In the genomic region with DNA sequence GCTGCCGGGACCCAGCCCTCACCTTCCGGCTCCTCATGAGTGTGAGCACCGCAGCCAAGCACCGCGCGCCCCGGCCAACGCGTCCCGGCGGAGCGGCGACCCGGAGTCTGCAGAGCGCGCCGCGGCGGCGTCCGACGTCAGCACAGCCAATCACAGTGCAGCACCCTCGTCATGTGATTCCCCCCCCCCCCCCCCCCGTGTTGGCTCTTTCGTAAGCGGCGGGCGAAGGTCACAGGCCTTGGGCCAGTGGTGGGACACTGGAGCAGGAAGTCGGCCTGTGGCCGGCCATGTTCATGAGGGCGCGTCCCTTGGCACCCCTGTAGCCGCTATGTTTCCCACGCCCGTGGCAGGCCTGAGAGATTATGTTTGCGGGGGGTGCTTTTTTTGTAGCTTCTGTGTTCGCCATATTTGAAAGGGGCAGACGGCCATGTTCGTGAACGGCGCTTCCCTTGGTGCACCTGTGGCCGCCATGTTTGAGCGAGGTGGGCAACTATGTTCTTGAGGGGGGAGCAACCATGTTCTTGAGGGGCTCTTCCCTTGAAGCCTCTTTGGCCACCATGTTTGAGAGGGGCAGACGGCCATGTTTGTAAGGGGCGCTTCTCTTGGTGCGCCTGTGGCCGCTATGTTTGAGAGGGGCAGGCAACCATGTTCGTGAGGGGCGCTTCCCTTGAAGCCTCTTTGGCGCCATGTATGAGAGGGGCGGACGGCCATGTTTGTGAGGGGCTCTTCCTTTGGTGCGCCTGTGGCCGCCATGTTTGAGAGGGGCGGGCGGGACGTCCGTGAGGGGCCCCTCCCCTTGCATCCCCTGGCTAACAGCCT, we compare ENCODE assay signal across 8 cellular contexts. TPM values are rescaled to one million over a fixed set of nuclear protein-coding genes. Genes with fewer than 3 reads are reported as not detected.
DNase-seq lines count a peak whose midpoint lies in the region; ATAC-seq, FAIRE-seq and TF ChIP-seq lines count a peak whose summit lies in the region.

A gene (minus strand): TSS at position 123 of the 819 bp plus-strand sequence. CDS start 86 bp downstream, at position 37.

- peak within 1 kb of the TSS; percentile 63 to 90 for H3K4me3 ChIP-seq in body of pancreas

- H3K27me3 ChIP-seq in body of pancreas = no peaks in the 10 kb centered on the region

- no peak for TF ChIP-seq CTCF in body of pancreas (IDR thresholded peaks at IDR 0.05)

- WGBS in body of pancreas, 2 donors = 0% methylated on average over 8 to 36 of the region's 58 CpGs

- FAIRE-seq in TTC549 (lab: Jason Lieb, UNC) = peak; percentile 94

- DNase-seq in NCI-H2107 treated with DMSO at 0.1 percent for 48 hours (lab: John Stamatoyannopoulos, UW; ENCODE audit: unreplicated experiment) (peak; percentile 57), body of pancreas (peak; percentile 95 to 97 (median 96)), iPS DF 19.7 (ENCODE audit: low read depth, low spot score) (peak; percentile 90), sciatic nerve (ENCODE audit: low spot score) (peak; percentile 97), NCI-H1092 (lab: John Stamatoyannopoulos, UW) (no peak)

- peak in 2 of 3 donors; percentile 71 to 76 for TF ChIP-seq POLR2A in body of pancreas (IDR thresholded peaks at IDR 0.05)

- peak; percentile 63 for ATAC-seq in GM18508 (IDR thresholded peaks at IDR 0.05; ENCODE audit: insufficient read depth, unreplicated experiment)
- peak; percentile 71 for ATAC-seq in HG03025 (IDR thresholded peaks at IDR 0.05; ENCODE audit: low FRiP score, unreplicated experiment)
- ATAC-seq in body of pancreas = peak; percentile 86
- peak; percentile 94 for ATAC-seq in sciatic nerve

- H3K4me1 ChIP-seq in body of pancreas = peaks cover 11% of the 10 kb centered on the region

- H3K9me3 ChIP-seq in body of pancreas = no peaks in the 10 kb centered on the region

- H3K36me3 ChIP-seq in body of pancreas (replicated peaks in 1 of 2; ENCODE audit: insufficient read depth in 1 of 2, low read depth in 2 of 2) = no peaks in the 10 kb centered on the region

- H3K27ac ChIP-seq in body of pancreas = peak within 1 kb of the TSS; percentile 93 to 98 (median 98)

- intact Hi-C loops in body of pancreas (cut with DNase I) = no loop called here
- intact Hi-C loops in sciatic nerve (cut with DNase I) = no loop called here

RNA-seq across cellular contexts. Expression of the gene that starts here (rescaled TPM):
- total RNA-seq in body of pancreas = 10 to 100 TPM; 14.8 to 15.6 TPM
- 18.6 TPM for total RNA-seq in sciatic nerve
